In the genomic region with DNA sequence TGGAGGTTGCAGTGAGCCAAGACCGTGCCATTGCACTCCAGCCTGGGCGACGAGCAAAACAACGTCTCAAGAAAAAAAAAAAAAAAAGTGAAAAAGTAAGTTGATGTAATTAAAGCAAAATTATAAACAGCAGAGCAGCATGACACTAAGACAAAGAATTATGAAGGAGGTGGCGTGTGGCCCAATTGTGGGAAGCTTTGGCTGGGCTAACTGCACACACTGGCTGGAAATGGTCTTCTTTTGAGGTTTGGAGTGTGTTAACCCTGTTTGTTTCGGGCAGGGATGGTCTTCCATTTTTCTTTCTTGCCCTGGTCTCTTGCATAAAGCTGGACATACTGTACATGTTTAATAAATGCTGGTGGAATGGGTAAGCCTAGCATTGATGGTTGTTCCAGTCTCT, we compare ENCODE assay signal across 21 cellular contexts. TPM values are rescaled to one million over a fixed set of nuclear protein-coding genes. Genes with fewer than 3 reads are reported as not detected.
A peak's percentile ranks its signal among the peaks of the same experiment; 100 is the strongest.
DNase-seq lines count a peak whose midpoint lies in the region; ATAC-seq, FAIRE-seq and TF ChIP-seq lines count a peak whose summit lies in the region.
"Had no signal": no experiment of that assay in that cellular context is flagged by ENCODE, and none has a peak within 500 bp of the region (broad histone marks: within the 10 kb centered on the region; RNA-seq: fewer than 3 reads in every experiment).

No MANE protein-coding gene starts in this region.

- no peak for TF ChIP-seq CTCF in DOHH2 (IDR thresholded peaks at IDR 0.05; ENCODE audit: low read depth, low read length, poor library complexity, severe bottlenecking)
- no peak for TF ChIP-seq CTCF in activated B cell treated with CpG ODN at 0.5 μM for 24 hours (IDR thresholded peaks at IDR 0.05)
- TF ChIP-seq CTCF in endodermal cell (conservative IDR thresholded peaks at IDR 0.05) = no peak
- no peak for TF ChIP-seq CTCF in kidney (IDR thresholded peaks at IDR 0.05; ENCODE audit: borderline replicate concordance, extremely low read depth, insufficient read depth)

- no peak for FAIRE-seq in kidney (lab: Jason Lieb, UNC)
- FAIRE-seq: G401.6 had no signal

- H2BK5ac ChIP-seq in mesendoderm (ENCODE audit: low read length) = no peak overlapping the region

- H4K8ac ChIP-seq in mesendoderm (ENCODE audit: low read depth, low read length) = no peak overlapping the region

- no peaks in the 10 kb centered on the region for H3K36me3 Mint-ChIP-seq in activated B cell treated with CpG ODN at 0.5 μM for 24 hours (ENCODE audit: low read depth)
- H3K36me3 Mint-ChIP-seq in endodermal cell (ENCODE audit: low read depth) = no peaks in the 10 kb centered on the region

- no peaks in the 10 kb centered on the region for H3K9me2 ChIP-seq in DOHH2 (replicated peaks; ENCODE audit: control insufficient read depth, low read length)

- H2AK5ac ChIP-seq in mesendoderm (ENCODE audit: low read length) = peak overlapping the region; percentile 62

- no peaks in the 10 kb centered on the region for H3K9me3 ChIP-seq in DOHH2 (ENCODE audit: control insufficient read depth, insufficient read depth, low read length)
- no peaks in the 10 kb centered on the region for H3K9me3 ChIP-seq in endodermal cell (ENCODE audit: control insufficient read depth, low read length)
- no peaks in the 10 kb centered on the region for H3K9me3 ChIP-seq in kidney (ENCODE audit: control insufficient read depth in 1 of 2, low read length in 2 of 2)

- H3K4me3 Mint-ChIP-seq in activated B cell treated with CpG ODN at 0.5 μM for 24 hours (peak overlapping the region; percentile 8), endodermal cell (no peak overlapping the region)

- no peak overlapping the region for H2BK15ac ChIP-seq in mesendoderm (replicated peaks; ENCODE audit: low read depth)

- no peak overlapping the region for H2BK120ac ChIP-seq in mesendoderm (ENCODE audit: low read depth, low read length)

- no peaks in the 10 kb centered on the region for H4K20me1 ChIP-seq in DOHH2 (ENCODE audit: control insufficient read depth, insufficient read depth, low read depth, low read length)

- WGBS in mesendoderm (ENCODE audit: extremely low coverage, insufficient coverage, low lambda C conversion rate) = no CpG with 5 or more reads among the region's 6 CpGs
- WGBS in endodermal cell (ENCODE audit: insufficient coverage in 1 of 2, insufficient read length in 1 of 2), 2 experiments = 78 to 82% methylated on average over 5 to 6 of the region's 6 CpGs

- H3K9ac ChIP-seq in mesendoderm (ENCODE audit: low read length) (no peak overlapping the region), endodermal cell (ENCODE audit: extremely low read depth, low read length, poor library complexity, severe bottlenecking) (no peak overlapping the region), kidney (ENCODE audit: low read length in 2 of 2) (no peak overlapping the region)

- no peak for DNase-seq in activated B cell treated with CpG ODN at 0.5 μM for 24 hours
- no peak for DNase-seq in mesendoderm
- no peak for DNase-seq in NCI-H82 (lab: John Stamatoyannopoulos, UW)
- no peak for DNase-seq in left lobe of liver (ENCODE audit: low spot score)
- DNase-seq in endodermal cell = no peak
- no peak for DNase-seq in kidney
- DNase-seq: COR-L47, DMS 273 treated with DMSO at 0.1 percent for 48 hours, DND-41, KBM-7, MV-4-11, NCI-H1694 treated with DMSO at 0.1 percent for 48 hours, NCI-H2107, NCI-H510A, NCI-H748 treated with DMSO at 0.1 percent for 48 hours, OCI-M1, SHP77 had no signal

- POLR2A ChIA-PET in activated B cell treated with CpG ODN at 0.5 μM for 24 hours (lab: Charles Lee) = no interaction called here

- H3K36me3 ChIP-seq in DOHH2 (ENCODE audit: control insufficient read depth, low read length) (no peaks in the 10 kb centered on the region; the same call in 1 of the 2 replicates), mesendoderm (ENCODE audit: control insufficient read depth, insufficient read depth, low read length) (no peaks in the 10 kb centered on the region), endodermal cell (ENCODE audit: control insufficient read depth, insufficient read depth, low read length) (no peaks in the 10 kb centered on the region), kidney (ENCODE audit: control insufficient read depth in 1 of 2, insufficient read depth in 2 of 2, low read length in 2 of 2) (no peaks in the 10 kb centered on the region)

- H3K27ac ChIP-seq in DOHH2 (ENCODE audit: low read depth, low read length) = peak overlapping the region; percentile 66
- no peak overlapping the region for H3K27ac ChIP-seq in mesendoderm (ENCODE audit: low read depth, low read length)
- no peak overlapping the region for H3K27ac ChIP-seq in endodermal cell (ENCODE audit: low read depth, low read length)
- H3K27ac ChIP-seq in kidney (ENCODE audit: low read depth in 2 of 2, low read length in 2 of 2) = no peak overlapping the region
- H3K27ac ChIP-seq: C4-2B, SK-N-MC had no signal

- H3K4me1 Mint-ChIP-seq in activated B cell treated with CpG ODN at 0.5 μM for 24 hours (peaks cover 29% of the 10 kb centered on the region), endodermal cell (peaks cover 19% of the 10 kb centered on the region)

- H3K4me1 ChIP-seq in DOHH2 (ENCODE audit: control insufficient read depth, low read length) (peaks cover 79% of the 10 kb centered on the region), mesendoderm (ENCODE audit: control insufficient read depth, low read depth, low read length) (peaks cover 6% of the 10 kb centered on the region), endodermal cell (ENCODE audit: control insufficient read depth, insufficient read depth, low read length) (no peaks in the 10 kb centered on the region), kidney (ENCODE audit: control insufficient read depth in 1 of 2, insufficient read depth in 1 of 2, low read depth in 1 of 2, low read length in 2 of 2) (peaks cover 0 to 13% of the 10 kb centered on the region in 2 donors)

- peaks cover 12% of the 10 kb centered on the region for H3K27me3 ChIP-seq in DOHH2 (ENCODE audit: control insufficient read depth, low read length)
- H3K27me3 ChIP-seq in mesendoderm (ENCODE audit: insufficient read depth, low read length, poor library complexity) = no peaks in the 10 kb centered on the region
- H3K27me3 ChIP-seq in endodermal cell (ENCODE audit: control insufficient read depth, insufficient read depth, low read length, poor library complexity, severe bottlenecking) = peaks cover 23% of the 10 kb centered on the region

- no peak overlapping the region for H3K4ac ChIP-seq in mesendoderm (ENCODE audit: low read depth, low read length)

- H3K27ac Mint-ChIP-seq in activated B cell treated with CpG ODN at 0.5 μM for 24 hours (no peak overlapping the region), endodermal cell (no peak overlapping the region)

- ATAC-seq in activated B cell treated with CpG ODN at 0.5 μM for 24 hours (ENCODE audit: low read depth) (no peak), left lobe of liver (no peak)

- peak overlapping the region; percentile 50 for H3K23ac ChIP-seq in mesendoderm (ENCODE audit: low read length)

- H3K79me2 ChIP-seq in DOHH2 (ENCODE audit: control insufficient read depth, low read length) = peaks cover 21% of the 10 kb centered on the region
- H3K79me2 ChIP-seq in mesendoderm (ENCODE audit: control insufficient read depth, insufficient read depth, low read length) = peaks cover 15% of the 10 kb centered on the region

- H3K4me2 ChIP-seq in DOHH2 (ENCODE audit: low read length) (peak overlapping the region; percentile 92; the same call in 1 of the 2 replicates), mesendoderm (ENCODE audit: low read length) (no peak overlapping the region)

- CTCF ChIA-PET in activated B cell treated with CpG ODN at 0.5 μM for 24 hours (lab: Charles Lee) = interaction anchor here (0.7 to 2.5 kb wide), 3 partner anchors 79 to 339 kb away, joined by 3 to 14 read pairs (median 6); no protein-coding TSS in a partner anchor

- H3F3A ChIP-seq in DOHH2 (ENCODE audit: control insufficient read depth, insufficient read depth) = peaks cover 29% of the 10 kb centered on the region

- H3K27me3 Mint-ChIP-seq in activated B cell treated with CpG ODN at 0.5 μM for 24 hours (peaks cover 32% of the 10 kb centered on the region), endodermal cell (ENCODE audit: insufficient read depth) (peaks cover 17% of the 10 kb centered on the region)

- intact Hi-C loops in activated B cell treated with CpG ODN at 0.5 μM for 24 hours (cut with micrococcal nuclease) (no loop called here), kidney (cut with DNase I) (no loop called here)

- no peak overlapping the region for H3K56ac ChIP-seq in mesendoderm (ENCODE audit: low read length)

- peaks cover 3% of the 10 kb centered on the region for H3K79me1 ChIP-seq in mesendoderm (ENCODE audit: low read length)

- H3K9me3 Mint-ChIP-seq in activated B cell treated with CpG ODN at 0.5 μM for 24 hours (no peaks in the 10 kb centered on the region), endodermal cell (no peaks in the 10 kb centered on the region)

- no peak overlapping the region for H4K5ac ChIP-seq in mesendoderm (ENCODE audit: low read length)

- no peak overlapping the region for H3K4me3 ChIP-seq in DOHH2 (ENCODE audit: low read length)
- H3K4me3 ChIP-seq in mesendoderm (ENCODE audit: low read length) = no peak overlapping the region
- no peak overlapping the region for H3K4me3 ChIP-seq in endodermal cell (ENCODE audit: low read length)
- H3K4me3 ChIP-seq in kidney (ENCODE audit: low read length in 2 of 2) = no peak overlapping the region
- H3K4me3 ChIP-seq: SK-N-MC had no signal

- no peak overlapping the region for H3K18ac ChIP-seq in mesendoderm (ENCODE audit: low read length)

RNA-seq across cellular contexts. Expression of gene RAP1GAP2, which starts 54.8 kb away (rescaled TPM):
- total RNA-seq in activated B cell treated with CpG ODN at 0.5 μM for 24 hours (2.5 and 2.6 TPM in 2 replicates), left lobe of liver (1.9 TPM), endodermal cell (10 to 100 TPM; 18.0 to 44.3 TPM), kidney (46.2 TPM)
- 20.7 TPM for polyA plus RNA-seq in mesendoderm (2013, experiment 1 of 2)
- 21.1 TPM for polyA plus RNA-seq in mesendoderm (2013, experiment 2 of 2)
- polyA plus RNA-seq in endodermal cell (2013, experiment 1 of 2) = 6.2 TPM
- polyA plus RNA-seq in endodermal cell (2013, experiment 2 of 2) = 6.0 TPM
- polyA plus RNA-seq in kidney (ENCODE audit: insufficient read depth, low read depth, low replicate concordance) = 6.8 TPM
